Comparison of ENCODE assay signal across 12 cellular contexts in genomic region chr11:45073575-45074225, GRCh38.
A peak's percentile ranks its signal among the peaks of the same experiment; 100 is the strongest.
DNase-seq lines count a peak whose midpoint lies in the region; ATAC-seq and TF ChIP-seq lines count a peak whose summit lies in the region.
"Had no signal": no experiment of that assay in that cellular context is flagged by ENCODE, and none has a peak within 500 bp of the region (broad histone marks: within the 10 kb centered on the region; RNA-seq: fewer than 3 reads in every experiment).

No MANE protein-coding gene starts in this region.

- peaks cover 43% of the 10 kb centered on the region for H3K4me1 Mint-ChIP-seq in activated B cell treated with CpG ODN at 0.5 μM for 24 hours

- H3K27ac Mint-ChIP-seq in activated B cell treated with CpG ODN at 0.5 μM for 24 hours = peak overlapping the region; percentile 66
- H3K27ac Mint-ChIP-seq: nephron progenitor cell had no signal

- no peak overlapping the region for H3K4me3 ChIP-seq in mucosa of descending colon
- H3K4me3 ChIP-seq: MG63 had no signal

- H3K4me1 ChIP-seq in mucosa of descending colon (ENCODE audit: low read depth) = no peaks in the 10 kb centered on the region

- H3K27me3 Mint-ChIP-seq in activated B cell treated with CpG ODN at 0.5 μM for 24 hours = no peaks in the 10 kb centered on the region

- CTCF ChIA-PET in activated B cell treated with CpG ODN at 0.5 μM for 24 hours (lab: Charles Lee) = interaction anchor here (0.6 to 1.5 kb wide), 5 partner anchors 27 to 162 kb away, joined by 3 to 4 read pairs (median 3); no protein-coding TSS in a partner anchor

- no peaks in the 10 kb centered on the region for H3K9me3 ChIP-seq in mucosa of descending colon
- H3K9me3 ChIP-seq: MG63 had no signal

- POLR2A ChIA-PET in activated B cell treated with CpG ODN at 0.5 μM for 24 hours (lab: Charles Lee) = interaction anchor here (2.4 kb wide), 1 partner anchor 42 kb away, joined by 15 read pairs; no protein-coding TSS in a partner anchor

- ATAC-seq in activated B cell treated with CpG ODN at 0.5 μM for 24 hours (ENCODE audit: low read depth) (peak; percentile 90), mucosa of descending colon (peak; percentile 62), GM21717 (IDR thresholded peaks at IDR 0.05; ENCODE audit: unreplicated experiment) (no peak)

- no peaks in the 10 kb centered on the region for H3K36me3 Mint-ChIP-seq in activated B cell treated with CpG ODN at 0.5 μM for 24 hours (ENCODE audit: low read depth)

- intact Hi-C loops in activated B cell treated with CpG ODN at 0.5 μM for 24 hours (cut with micrococcal nuclease) = loop anchor here (2.0 kb wide), 2 partner anchors 15 to 41 kb away; no protein-coding TSS in a partner anchor
- intact Hi-C loops in mucosa of descending colon (cut with DNase I, micrococcal nuclease) = no loop called here

- TF ChIP-seq CTCF in activated B cell treated with CpG ODN at 0.5 μM for 24 hours (IDR thresholded peaks at IDR 0.05) (no peak), mucosa of descending colon (IDR thresholded peaks at IDR 0.05) (no peak)

- no peaks in the 10 kb centered on the region for H3K9me3 Mint-ChIP-seq in activated B cell treated with CpG ODN at 0.5 μM for 24 hours
- H3K9me3 Mint-ChIP-seq: nephron progenitor cell had no signal

- H3K4me3 Mint-ChIP-seq in activated B cell treated with CpG ODN at 0.5 μM for 24 hours = peak overlapping the region; percentile 48
- H3K4me3 Mint-ChIP-seq: nephron progenitor cell had no signal

- no peaks in the 10 kb centered on the region for H3K36me3 ChIP-seq in mucosa of descending colon (ENCODE audit: low read depth)
- H3K36me3 ChIP-seq: MG63 had no signal

- DNase-seq in NCI-H82 (lab: John Stamatoyannopoulos, UW) (peak; percentile 10), NCI-H82 treated with DMSO at 0.1 percent for 48 hours (lab: John Stamatoyannopoulos, UW; ENCODE audit: unreplicated experiment) (no peak), GDM1 (lab: John Stamatoyannopoulos, UW) (peak; percentile 53), activated B cell treated with CpG ODN at 0.5 μM for 24 hours (no peak), mucosa of descending colon (no peak), GF-D8 (lab: John Stamatoyannopoulos, UW) (no peak), cerebellum (ENCODE audit: low spot score) (no peak)
- DNase-seq: activated CD4-positive, alpha-beta T cell treated with anti-CD3 and anti-CD28 coated beads, Interleukin-2, amount 50 U/mL, for 4 hours; amniotic stem cell; MG63; nephron progenitor cell had no signal

Comparison
In these comparisons a context has a peak if more than half of its experiments do, and no peak if none do; other contexts are left out.
1. DNase-seq: peak in NCI-H82 (single experiment) and GDM1 (single experiment); none in NCI-H82 treated with DMSO at 0.1 percent for 48 hours (single experiment), activated B cell treated with CpG ODN at 0.5 μM for 24 hours (single experiment), mucosa of descending colon (0 of 3), GF-D8 (single experiment) and cerebellum (single experiment).